ENCODE assay signal across 13 cellular contexts in genomic region chr20:40706977-40707582, GRCh38. TPM values are rescaled to one million over a fixed set of nuclear protein-coding genes. Genes with fewer than 3 reads are reported as not detected.
DNase-seq lines count a peak whose midpoint lies in the region; ATAC-seq and TF ChIP-seq lines count a peak whose summit lies in the region.
"Had no signal": no experiment of that assay in that cellular context is flagged by ENCODE, and none has a peak within 500 bp of the region (broad histone marks: within the 10 kb centered on the region; RNA-seq: fewer than 3 reads in every experiment).

No MANE protein-coding gene starts in this region.

- DNase-seq in BE2C (no peak), H9 (peak; percentile 84), RWPE1 (ENCODE audit: low spot score) (no peak), left kidney (ENCODE audit: low read depth, low spot score) (peak; percentile 88), spleen (no peak), caudate nucleus (lab: John Stamatoyannopoulos, UW) (no peak)
- DNase-seq in stimulated activated CD8-positive, alpha-beta memory T cell treated with anti-CD3 and anti-CD28 coated beads, Interleukin-4, amount 100 ng/mL, for 48 hours = no peak
- DNase-seq: dorsolateral prefrontal cortex, NCI-H345, ovary had no signal

- H2BK20ac ChIP-seq in H9 (ENCODE audit: low read depth, low read length, poor library complexity, severe bottlenecking) = no peak overlapping the region

- CTCF ChIA-PET in RWPE1 (lab: Yijun Ruan, JAX) = interaction anchor here (0.8 to 1.3 kb wide), 2 partner anchors 10 to 13 kb away, joined by 3 to 4 read pairs; no protein-coding TSS in a partner anchor

- peaks cover 3 to 9% of the 10 kb centered on the region in 2 experiments; a peak in 4 of 5 replicates for H3K9me3 Mint-ChIP-seq in H9
- H3K9me3 Mint-ChIP-seq: activated T-helper 2 cell treated with anti-CD3 and anti-CD28 coated beads, Interferon-gamma antibody, Interleukin-2, Interleukin-4, amounts not matched to agents 10 μg/mL and 5 μg/mL and 100 μg/mL, durations not matched to agents 14 hours and 24 hours and 36 hours had no signal

- H3K4me1 Mint-ChIP-seq in H9 = peaks cover 7 to 12% of the 10 kb centered on the region in 2 experiments
- H3K4me1 Mint-ChIP-seq: B cell had no signal

- no peak overlapping the region for H3K4me2 ChIP-seq in H9 (ENCODE audit: insufficient read depth, insufficient read length, low read length)

- no peak overlapping the region for H2BK5ac ChIP-seq in H9 (ENCODE audit: insufficient read length, low read length)

- no peaks in the 10 kb centered on the region for H4K20me1 ChIP-seq in H9 (ENCODE audit: control insufficient read depth, insufficient read depth, insufficient read length)

- H3K27ac Mint-ChIP-seq in H9 = peak overlapping the region in 1 of 3 experiments; percentile 52; a peak in 3 of 7 replicates
- H3K27ac Mint-ChIP-seq: activated T-helper 2 cell treated with anti-CD3 and anti-CD28 coated beads, Interferon-gamma antibody, Interleukin-2, Interleukin-4, amounts not matched to agents 10 μg/mL and 5 μg/mL and 100 μg/mL, durations not matched to agents 14 hours and 24 hours and 36 hours; B cell had no signal

- H4K91ac ChIP-seq in H9 (ENCODE audit: insufficient read length, low read depth, low read length) = no peak overlapping the region

- peaks cover 12% of the 10 kb centered on the region for H3K27me3 Mint-ChIP-seq in H9 (ENCODE audit: low read depth)

- no peaks in the 10 kb centered on the region for H3K23me2 ChIP-seq in H9 (ENCODE audit: insufficient read length, low read depth, low read length, poor library complexity, severe bottlenecking)

- no peak overlapping the region for H3K4ac ChIP-seq in H9 (ENCODE audit: low read depth, low read length)

- H3K4me3 ChIP-seq in BE2C (ENCODE audit: low read depth, low read length) = no peak overlapping the region
- no peak overlapping the region for H3K4me3 ChIP-seq in spleen
- H3K4me3 ChIP-seq: dorsolateral prefrontal cortex, ovary had no signal

- POLR2A ChIA-PET in RWPE1 (lab: Yijun Ruan, JAX; ENCODE audit: low non-redundant PET) = no interaction called here

- H3K36me3 Mint-ChIP-seq in H9 (ENCODE audit: insufficient read depth in 1 of 3, low read depth in 3 of 3) = peaks cover 0 to 5% (median 0%) of the 10 kb centered on the region in 3 experiments; a peak in 3 of 7 replicates

- no peak for TF ChIP-seq POLR2A in spleen (IDR thresholded peaks at IDR 0.05)

- no CpG with 5 or more reads among the region's 3 CpGs for WGBS in H9 (ENCODE audit: extremely low coverage, insufficient read length, low lambda C conversion rate)
- WGBS in spleen, 5 donors = 73 to 93% (median 80%) methylated on average over 3 of the region's 3 CpGs

- TF ChIP-seq CTCF in BE2C (IDR thresholded peaks at IDR 0.05; ENCODE audit: low read depth, low read length) = peak; percentile 15; the same call in 1 of the 2 replicates
- TF ChIP-seq CTCF in H9 (conservative IDR thresholded peaks at IDR 0.05) = peak; percentile 76
- peak; percentile 24; the same call in 1 of the 2 replicates for TF ChIP-seq CTCF in RWPE1 (conservative IDR thresholded peaks at IDR 0.05; ENCODE audit: low read depth)
- TF ChIP-seq CTCF in spleen (IDR thresholded peaks at IDR 0.05 in 8 of 11, conservative IDR thresholded peaks at IDR 0.05 in 3 of 11) = no peak

- no peaks in the 10 kb centered on the region for H3K79me2 ChIP-seq in H9 (ENCODE audit: insufficient read depth, low read length)

- no peaks in the 10 kb centered on the region for H3K36me3 ChIP-seq in BE2C
- no peaks in the 10 kb centered on the region for H3K36me3 ChIP-seq in spleen
- H3K36me3 ChIP-seq: ovary had no signal

- no peak overlapping the region for H2AK5ac ChIP-seq in H9 (ENCODE audit: insufficient read length, low read length)

- no peaks in the 10 kb centered on the region for H3K79me1 ChIP-seq in H9 (ENCODE audit: insufficient read depth, low read depth, low read length, poor library complexity, severe bottlenecking)

- H3K4me1 ChIP-seq in BE2C (no peaks in the 10 kb centered on the region), H9 (ENCODE audit: insufficient read depth, low read length) (no peaks in the 10 kb centered on the region), spleen (no peaks in the 10 kb centered on the region)

- no peak overlapping the region for H3K56ac ChIP-seq in H9 (ENCODE audit: insufficient read length, low read depth, low read length)

- no peak overlapping the region for H2BK12ac ChIP-seq in H9 (ENCODE audit: insufficient read length, low read depth, low read length)

- H2AFZ ChIP-seq in H9 (ENCODE audit: low read length) = no peak overlapping the region

- H3K23ac ChIP-seq in H9 (ENCODE audit: insufficient read length, low read depth, low read length) = no peak overlapping the region

- H3K27me3 ChIP-seq in BE2C (peaks cover 3% of the 10 kb centered on the region; the same call in 1 of the 2 replicates), H9 (ENCODE audit: insufficient read depth, low read length) (no peaks in the 10 kb centered on the region), spleen (replicated peaks in 1 of 7) (peaks cover 0 to 18% (median 0%) of the 10 kb centered on the region in 7 donors)
- H3K27me3 ChIP-seq: ovary had no signal

- H4K5ac ChIP-seq in H9 (ENCODE audit: insufficient read length, low read depth, low read length) = no peak overlapping the region

- no peak overlapping the region for H3K14ac ChIP-seq in H9 (ENCODE audit: insufficient read depth, low read length)

- intact Hi-C loops in spleen (cut with DNase I; ENCODE audit: low total_unique reads) = no loop called here

- H3K27ac ChIP-seq in H9 (ENCODE audit: insufficient read length, low read depth, low read length) (no peak overlapping the region), RWPE1 (no peak overlapping the region), spleen (no peak overlapping the region), caudate nucleus (ENCODE audit: low read depth, low read length) (no peak overlapping the region)
- H3K27ac ChIP-seq: dorsolateral prefrontal cortex, ovary had no signal

- no peak overlapping the region for H3T11ph ChIP-seq in H9 (ENCODE audit: low read length)

- no peak overlapping the region for H3K18ac ChIP-seq in H9 (ENCODE audit: insufficient read length, low read depth, low read length)

- no peak overlapping the region for H4K8ac ChIP-seq in H9 (replicated peaks; ENCODE audit: insufficient read length, low read depth, low read length)

- H3K4me3 Mint-ChIP-seq in H9 = no peak overlapping the region
- H3K4me3 Mint-ChIP-seq: B cell had no signal

- no peak overlapping the region for H3K9ac ChIP-seq in H9 (ENCODE audit: extremely low read depth, insufficient read length, low read length)

- H2BK120ac ChIP-seq in H9 (ENCODE audit: low read depth, low read length, poor library complexity, severe bottlenecking) = no peak overlapping the region

- H2BK15ac ChIP-seq in H9 (ENCODE audit: low read depth, low read length) = no peak overlapping the region

- H3K9me3 ChIP-seq in BE2C = no peaks in the 10 kb centered on the region
- H3K9me3 ChIP-seq in H9 (ENCODE audit: control insufficient read depth, low read depth, low read length) = no peaks in the 10 kb centered on the region
- no peaks in the 10 kb centered on the region for H3K9me3 ChIP-seq in spleen
- H3K9me3 ChIP-seq: ovary had no signal

- ATAC-seq in GM21576 (IDR thresholded peaks at IDR 0.05; ENCODE audit: unreplicated experiment) = no peak

RNA-seq across cellular contexts. Expression of gene MAFB, which starts 18.0 kb away (rescaled TPM):
- 3.1 TPM for polyA plus RNA-seq in BE2C (2012; ENCODE audit: insufficient read depth, insufficient read length, low read depth)
- total RNA-seq in H9 (2021) (0.85 and 1.0 TPM in 2 replicates), spleen (100 to 1,000 TPM; 140 to 295 (median 194) TPM)
- polyA plus RNA-seq in spleen = 10 to 100 TPM; 18.7 to 53.2 (median 27.3) TPM

Comparison
In these comparisons a context has a peak if more than half of its experiments do, and no peak if none do; other contexts are left out.
1. DNase-seq: peak in H9 (single experiment) and left kidney (single experiment); none in BE2C (single experiment), RWPE1 (single experiment), spleen (single experiment), stimulated activated CD8-positive, alpha-beta memory T cell treated with anti-CD3 and anti-CD28 coated beads, Interleukin-4, amount 100 ng/mL, for 48 hours (single experiment) and caudate nucleus (0 of 61).
2. CTCF ChIP-seq: peak in BE2C (single experiment), H9 (single experiment) and RWPE1 (single experiment); none in spleen (0 of 11).
3. RNA of gene MAFB, which starts 18.0 kb away (total RNA-seq): 140 to 295 TPM in spleen; 0.85 to 1.0 TPM in H9; every median in the first group is over 10 times any median in the second.